8 cellular contexts compared by ENCODE assay signal in the genomic region with DNA sequence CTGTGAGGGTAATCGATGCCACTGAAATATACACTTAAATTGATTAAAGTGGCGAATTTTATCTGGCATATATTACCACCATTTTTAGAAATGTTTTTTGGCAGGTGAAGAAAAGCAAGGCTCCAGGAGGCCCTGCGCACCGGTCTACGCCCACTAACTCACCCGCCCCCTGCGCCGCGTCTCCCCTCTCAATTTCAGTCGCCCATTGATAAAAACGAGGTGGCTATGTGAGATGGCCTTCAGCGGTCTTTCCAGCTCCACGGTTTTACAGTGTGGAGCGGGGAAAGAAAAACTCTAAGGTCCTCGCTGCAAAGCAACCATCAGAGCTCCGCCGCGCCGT. TPM values are rescaled to one million over a fixed set of nuclear protein-coding genes. Genes with fewer than 3 reads are reported as not detected.
A peak's percentile ranks its signal among the peaks of the same experiment; 100 is the strongest.
DNase-seq lines count a peak whose midpoint lies in the region; ATAC-seq, FAIRE-seq and TF ChIP-seq lines count a peak whose summit lies in the region.

No MANE protein-coding gene starts in this region.

- H3K27me3 Mint-ChIP-seq in activated naive CD8-positive, alpha-beta T cell treated with anti-CD3 and anti-CD28 coated beads for 36 hours = no peaks in the 10 kb centered on the region

- peak overlapping the region; percentile 83 for H3K4me3 Mint-ChIP-seq in activated naive CD8-positive, alpha-beta T cell treated with anti-CD3 and anti-CD28 coated beads for 36 hours

- no peaks in the 10 kb centered on the region for H3K36me3 Mint-ChIP-seq in activated naive CD8-positive, alpha-beta T cell treated with anti-CD3 and anti-CD28 coated beads for 36 hours

- H3K9me3 ChIP-seq in kidney (ENCODE audit: control insufficient read depth in 1 of 2, low read length in 2 of 2) = no peaks in the 10 kb centered on the region
- no peaks in the 10 kb centered on the region for H3K9me3 ChIP-seq in testis

- no peak for TF ChIP-seq POLR2A in testis (IDR thresholded peaks at IDR 0.05)

- no peak for FAIRE-seq in kidney (lab: Jason Lieb, UNC)

- no peaks in the 10 kb centered on the region for H3K36me3 ChIP-seq in kidney (ENCODE audit: control insufficient read depth in 1 of 2, insufficient read depth in 2 of 2, low read length in 2 of 2)
- H3K36me3 ChIP-seq in testis (ENCODE audit: low read depth, missing control alignments) = no peaks in the 10 kb centered on the region

- H3K27me3 ChIP-seq in testis = no peaks in the 10 kb centered on the region

- H3K27ac Mint-ChIP-seq in activated naive CD8-positive, alpha-beta T cell treated with anti-CD3 and anti-CD28 coated beads for 36 hours = no peak overlapping the region

- peaks cover 3 to 10% of the 10 kb centered on the region in 2 donors for H3K4me1 ChIP-seq in kidney (ENCODE audit: control insufficient read depth in 1 of 2, insufficient read depth in 1 of 2, low read depth in 1 of 2, low read length in 2 of 2)
- H3K4me1 ChIP-seq in testis = peaks cover 16% of the 10 kb centered on the region

- H3K27ac ChIP-seq in kidney (ENCODE audit: low read depth in 2 of 2, low read length in 2 of 2) (peak overlapping the region; percentile 11 to 59), testis (peak overlapping the region; percentile 89 to 91)

- no peak for TF ChIP-seq CTCF in kidney (IDR thresholded peaks at IDR 0.05; ENCODE audit: borderline replicate concordance, extremely low read depth, insufficient read depth)
- TF ChIP-seq CTCF in testis (IDR thresholded peaks at IDR 0.05) = no peak

- peak overlapping the region; percentile 22 to 59 for H3K9ac ChIP-seq in kidney (ENCODE audit: low read length in 2 of 2)

- H3K4me1 Mint-ChIP-seq in activated naive CD8-positive, alpha-beta T cell treated with anti-CD3 and anti-CD28 coated beads for 36 hours = peaks cover 14% of the 10 kb centered on the region

- peak overlapping the region; percentile 58 to 94 for H3K4me3 ChIP-seq in kidney (ENCODE audit: low read length in 2 of 2)
- peak overlapping the region; percentile 73 to 91 for H3K4me3 ChIP-seq in testis

- peak; percentile 35 for ATAC-seq in GM19328 (IDR thresholded peaks at IDR 0.05; ENCODE audit: unreplicated experiment)
- peak; percentile 32 for ATAC-seq in HG03066 (IDR thresholded peaks at IDR 0.05; ENCODE audit: low read depth, unreplicated experiment)

- 1% methylated on average over 14 to 19 of the region's 19 CpGs for WGBS in testis, 2 donors

- intact Hi-C loops in kidney (cut with DNase I) (no loop called here), testis (cut with DNase I; ENCODE audit: low total_unique reads) (no loop called here)

- no peaks in the 10 kb centered on the region for H3K9me3 Mint-ChIP-seq in activated naive CD8-positive, alpha-beta T cell treated with anti-CD3 and anti-CD28 coated beads for 36 hours

- no peak for DNase-seq in activated naive CD8-positive, alpha-beta T cell treated with anti-CD3 and anti-CD28 coated beads for 36 hours
- no peak for DNase-seq in kidney
- no peak for DNase-seq in testis
- DNase-seq in mucosa of gallbladder (ENCODE audit: low spot score) = no peak
- DNase-seq in NCI-H748 (lab: John Stamatoyannopoulos, UW; ENCODE audit: unreplicated experiment) = no peak
- no peak for DNase-seq in NOMO-1 treated with dmso at 0.1 percent for 144 hours (lab: John Stamatoyannopoulos, UW; ENCODE audit: unreplicated experiment)

RNA-seq across cellular contexts. Expression of a gene that starts 0.6 kb away (rescaled TPM):
- total RNA-seq in activated naive CD8-positive, alpha-beta T cell treated with anti-CD3 and anti-CD28 coated beads for 36 hours = under 1 TPM; 0.14 to 0.27 TPM
- 1.4 TPM for total RNA-seq in kidney
- 3.8 TPM for polyA plus RNA-seq in kidney (ENCODE audit: insufficient read depth, low read depth, low replicate concordance)
- 10 to 100 TPM; 16.0 to 21.1 TPM for total RNA-seq in testis
- 14.5 TPM for polyA plus RNA-seq in testis (ENCODE audit: insufficient read depth, low read depth, low replicate concordance)
- 5.5 TPM for total RNA-seq in mucosa of gallbladder

RNA-seq across cellular contexts. Expression of a gene that starts 48.4 kb away (rescaled TPM):
- total RNA-seq in activated naive CD8-positive, alpha-beta T cell treated with anti-CD3 and anti-CD28 coated beads for 36 hours = 100 to 1,000 TPM; 191 to 194 TPM
- 79.3 TPM for total RNA-seq in kidney
- 74.4 TPM for polyA plus RNA-seq in kidney (ENCODE audit: insufficient read depth, low read depth, low replicate concordance)
- total RNA-seq in testis = 10 to 100 TPM; 42.6 to 92.6 TPM
- 101 TPM for polyA plus RNA-seq in testis (ENCODE audit: insufficient read depth, low read depth, low replicate concordance)
- 75.2 TPM for total RNA-seq in mucosa of gallbladder
